Comparison of ENCODE assay signal across 19 cellular contexts in genomic region chr19:1538978-1539377, GRCh38. TPM values are rescaled to one million over a fixed set of nuclear protein-coding genes. Genes with fewer than 3 reads are reported as not detected.
"Had no signal": no experiment of that assay in that cellular context is flagged by ENCODE, and none has a peak within 500 bp of the region (broad histone marks: within the 10 kb centered on the region; RNA-seq: fewer than 3 reads in every experiment).

No MANE protein-coding gene starts in this region.

- H3K36me3 Mint-ChIP-seq: naive B cell had no signal

- DNase-seq: activated CD4-positive, CD25-positive, alpha-beta regulatory T cell treated with anti-CD3 and anti-CD28 coated beads, Interleukin-2, amount 50 U/mL, for 72 hours; activated naive CD4-positive, alpha-beta T cell; activated naive CD8-positive, alpha-beta T cell treated with anti-CD3 and anti-CD28 coated beads, Interleukin-2, amount 50 U/mL, for 24 hours; dermis blood vessel endothelial cell; endodermal cell; lower lobe of right lung; midbrain; naive B cell; posterior cingulate gyrus; spleen; stimulated activated naive CD8-positive, alpha-beta T cell treated with anti-CD3 and anti-CD28 coated beads, Interleukin-15, amount 100 ng/mL, for 72 hours; upper lobe of left lung had no signal

- ATAC-seq: activated naive CD8-positive, alpha-beta T cell treated with anti-CD3 and anti-CD28 coated beads, Interleukin-2, amount 50 U/mL, for 24 hours; lower lobe of right lung; stimulated activated naive CD8-positive, alpha-beta T cell treated with anti-CD3 and anti-CD28 coated beads, Interleukin-15, amount 100 ng/mL, for 72 hours had no signal

- H3K27ac ChIP-seq: ascending aorta, lower lobe of right lung, spleen, upper lobe of left lung had no signal

- H3K4me1 ChIP-seq: lower lobe of right lung, spleen, upper lobe of left lung had no signal

- H3K4me3 ChIP-seq: ascending aorta, lower lobe of right lung, spleen, upper lobe of left lung had no signal

- H3K4me3 Mint-ChIP-seq: activated naive CD8-positive, alpha-beta T cell treated with anti-CD3 and anti-CD28 coated beads, Interleukin-2, amount 50 U/mL, for 24 hours; endodermal cell; naive B cell; stimulated activated naive CD8-positive, alpha-beta T cell treated with anti-CD3 and anti-CD28 coated beads, Interleukin-15, amount 100 ng/mL, for 72 hours had no signal

- H3K36me3 ChIP-seq: ascending aorta, lower lobe of right lung, spleen, upper lobe of left lung had no signal

- H3K27me3 ChIP-seq: ascending aorta had no signal

- H3K9me3 Mint-ChIP-seq: activated naive CD8-positive, alpha-beta T cell treated with anti-CD3 and anti-CD28 coated beads, Interleukin-2, amount 50 U/mL, for 24 hours; endodermal cell; naive B cell; stimulated activated naive CD8-positive, alpha-beta T cell treated with anti-CD3 and anti-CD28 coated beads, Interleukin-15, amount 100 ng/mL, for 72 hours had no signal

- H3K27ac Mint-ChIP-seq: activated naive CD8-positive, alpha-beta T cell treated with anti-CD3 and anti-CD28 coated beads, Interleukin-2, amount 50 U/mL, for 24 hours; endodermal cell; naive B cell; stimulated activated naive CD8-positive, alpha-beta T cell treated with anti-CD3 and anti-CD28 coated beads, Interleukin-15, amount 100 ng/mL, for 72 hours had no signal

- H3K4me1 Mint-ChIP-seq: activated naive CD8-positive, alpha-beta T cell treated with anti-CD3 and anti-CD28 coated beads, Interleukin-2, amount 50 U/mL, for 24 hours; endodermal cell; naive B cell; stimulated activated naive CD8-positive, alpha-beta T cell treated with anti-CD3 and anti-CD28 coated beads, Interleukin-15, amount 100 ng/mL, for 72 hours had no signal

- H3K9me3 ChIP-seq: ascending aorta, lower lobe of right lung, upper lobe of left lung had no signal

RNA-seq across cellular contexts. Expression of gene PLK5, which starts 15.1 kb away (rescaled TPM):
- total RNA-seq: activated CD8-positive, alpha-beta memory T cell treated with anti-CD3 and anti-CD28 coated beads for 36 hours; ascending aorta; bronchial epithelial cell; dermis blood vessel endothelial cell; epithelial cell of proximal tubule; glomerular endothelial cell; lower lobe of right lung; right cardiac atrium; spleen; upper lobe of left lung had no signal

RNA-seq across cellular contexts. Expression of gene ADAMTSL5, which starts 26.2 kb away (rescaled TPM):
- total RNA-seq: cerebellum, dermis blood vessel endothelial cell had no signal
